ENCODE assay signal across 13 cellular contexts in the genomic region with DNA sequence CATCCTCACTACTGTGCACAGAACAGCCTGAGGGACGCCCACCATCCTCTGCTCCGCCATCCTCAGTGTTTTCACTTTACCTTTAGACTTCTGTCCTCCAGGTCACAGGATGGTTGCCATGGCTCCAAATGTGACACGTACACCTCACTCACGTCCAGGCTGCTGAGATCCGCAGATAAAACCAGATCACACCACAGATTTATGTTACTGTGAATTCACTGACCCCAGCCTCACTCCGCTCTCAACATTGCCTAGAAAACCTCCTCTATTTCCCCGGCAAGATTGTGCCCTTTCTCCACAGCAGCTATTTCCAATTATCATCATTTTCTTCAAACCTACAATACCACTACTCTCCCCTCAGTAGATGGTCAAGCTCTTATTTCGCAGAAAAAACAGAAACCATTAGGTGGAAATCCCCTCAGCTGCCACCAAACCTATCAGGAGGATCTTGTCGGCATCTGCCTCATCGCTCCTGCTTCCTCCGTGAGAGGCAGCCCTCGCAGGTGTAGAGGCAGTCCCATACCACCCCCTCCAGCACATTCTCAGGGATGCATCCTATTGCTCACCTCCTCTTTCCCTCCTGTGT. TPM values are rescaled to one million over a fixed set of nuclear protein-coding genes. Genes with fewer than 3 reads are reported as not detected.
DNase-seq lines count a peak whose midpoint lies in the region; ATAC-seq and TF ChIP-seq lines count a peak whose summit lies in the region.
"Had no signal": no experiment of that assay in that cellular context is flagged by ENCODE, and none has a peak within 500 bp of the region (broad histone marks: within the 10 kb centered on the region; RNA-seq: fewer than 3 reads in every experiment).

No MANE protein-coding gene starts in this region.

- H3K27ac ChIP-seq in body of pancreas, result no peak overlapping the region
- H3K27ac ChIP-seq: HL-60, thoracic aorta had no signal

- peaks cover 4 to 11% of the 10 kb centered on the region in 2 donors for H3K4me1 Mint-ChIP-seq in effector memory CD8-positive, alpha-beta T cell (ENCODE audit: low read depth in 2 of 2)

- peaks cover 4% of the 10 kb centered on the region for H3K36me3 Mint-ChIP-seq in effector memory CD8-positive, alpha-beta T cell (ENCODE audit: insufficient read depth)
- H3K36me3 Mint-ChIP-seq: activated naive CD8-positive, alpha-beta T cell had no signal

- H3K36me3 ChIP-seq in body of pancreas (replicated peaks in 1 of 2; ENCODE audit: insufficient read depth in 1 of 2, low read depth in 2 of 2), result no peaks in the 10 kb centered on the region
- H3K36me3 ChIP-seq: thoracic aorta had no signal

- peak; percentile 44 for ATAC-seq in GM19467 (IDR thresholded peaks at IDR 0.05; ENCODE audit: unreplicated experiment)
- ATAC-seq in HG03342 (IDR thresholded peaks at IDR 0.05; ENCODE audit: unreplicated experiment), result peak; percentile 48
- ATAC-seq in effector memory CD8-positive, alpha-beta T cell (replicated peaks), result peak; percentile 26
- no peak for ATAC-seq in body of pancreas
- ATAC-seq: esophagus mucosa had no signal

- H3K9me3 Mint-ChIP-seq in effector memory CD8-positive, alpha-beta T cell, result no peaks in the 10 kb centered on the region

- peaks cover 0 to 14% of the 10 kb centered on the region in 2 donors for H3K27me3 Mint-ChIP-seq in effector memory CD8-positive, alpha-beta T cell
- H3K27me3 Mint-ChIP-seq: activated naive CD8-positive, alpha-beta T cell had no signal

- H3K27ac Mint-ChIP-seq in effector memory CD8-positive, alpha-beta T cell, result peak overlapping the region in 1 of 2 donors; percentile 73
- H3K27ac Mint-ChIP-seq: activated naive CD8-positive, alpha-beta T cell had no signal

- DNase-seq in GM13976 (ENCODE audit: low spot score) (peak; percentile 79), body of pancreas (no peak), glomerular visceral epithelial cell (ENCODE audit: extremely low spot score) (no peak), midbrain (lab: John Stamatoyannopoulos, UW) (no peak), AML-193 (lab: John Stamatoyannopoulos, UW) (no peak)
- DNase-seq in effector memory CD8-positive, alpha-beta T cell, result no peak
- DNase-seq: stimulated activated CD4-positive, alpha-beta T cell treated with anti-CD3 and anti-CD28 coated beads, Interleukin-12 subunit alpha, Interleukin-12 subunit beta, amount 100 ng/mL, for 4 hours had no signal

- intact Hi-C loops in body of pancreas (cut with DNase I), result no loop called here

- no peaks in the 10 kb centered on the region for H3K9me3 ChIP-seq in body of pancreas
- H3K9me3 ChIP-seq: thoracic aorta had no signal

- H3K4me3 Mint-ChIP-seq in effector memory CD8-positive, alpha-beta T cell, result no peak overlapping the region
- H3K4me3 Mint-ChIP-seq: activated naive CD8-positive, alpha-beta T cell had no signal

- TF ChIP-seq CTCF in GM13976 (IDR thresholded peaks at IDR 0.05; ENCODE audit: borderline replicate concordance, control extremely low read depth, extremely low read depth, insufficient read depth, missing control alignments) (peak; percentile 20), body of pancreas (IDR thresholded peaks at IDR 0.05) (no peak)

- no peak for TF ChIP-seq POLR2A in body of pancreas (IDR thresholded peaks at IDR 0.05)

- peaks cover 9% of the 10 kb centered on the region for H3K4me1 ChIP-seq in body of pancreas

- no peak overlapping the region for H3K4me3 ChIP-seq in body of pancreas
- H3K4me3 ChIP-seq: thoracic aorta had no signal

- 73 to 76% methylated on average over 12 of the region's 12 CpGs for WGBS in body of pancreas, 2 donors

- H3K27me3 ChIP-seq in body of pancreas, result no peaks in the 10 kb centered on the region

- in situ Hi-C loops in GM13976 (cut with MboI; ENCODE audit: low sequenced_read_pairs, unreplicated experiment), result no loop called here

RNA-seq across cellular contexts. Expression of a gene that starts 49.8 kb away (rescaled TPM):
- 10 to 100 TPM; 14.5 to 25.4 TPM for total RNA-seq in body of pancreas
